ENCODE assay signal across 22 cellular contexts in the genomic region with DNA sequence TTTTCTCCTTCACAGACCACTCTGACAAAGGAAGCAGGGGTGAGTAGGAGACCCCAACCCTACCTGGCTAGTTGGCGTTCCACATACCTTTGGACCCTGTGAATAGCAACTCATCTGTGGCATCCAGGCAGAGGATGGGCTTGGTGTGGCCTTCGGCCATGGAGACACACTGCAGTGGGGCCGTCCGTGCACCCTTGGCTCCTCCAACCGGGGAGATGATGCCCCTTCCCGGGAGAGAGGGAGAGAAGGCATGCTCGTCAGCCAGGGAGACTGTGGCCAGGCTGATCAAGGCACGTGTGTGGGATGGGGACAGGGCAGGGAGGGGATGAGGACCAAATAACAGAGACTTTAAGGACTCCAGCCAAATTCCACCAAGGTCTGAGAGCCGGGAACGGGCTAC. TPM values are rescaled to one million over a fixed set of nuclear protein-coding genes. Genes with fewer than 3 reads are reported as not detected.
DNase-seq lines count a peak whose midpoint lies in the region; ATAC-seq and TF ChIP-seq lines count a peak whose summit lies in the region.
"Had no signal": no experiment of that assay in that cellular context is flagged by ENCODE, and none has a peak within 500 bp of the region (broad histone marks: within the 10 kb centered on the region; RNA-seq: fewer than 3 reads in every experiment).

No MANE protein-coding gene starts in this region.

- H3K4me2 ChIP-seq in trophoblast cell (ENCODE audit: low read length) (no peak overlapping the region), PC-9 (no peak overlapping the region)
- H3K4me2 ChIP-seq: BLaER1, GM23338 had no signal

- H3K14ac ChIP-seq in trophoblast cell (ENCODE audit: low read length), result no peak overlapping the region

- no peak overlapping the region for H4K91ac ChIP-seq in trophoblast cell (ENCODE audit: low read depth, low read length)

- H3K9me3 Mint-ChIP-seq in activated CD8-positive, alpha-beta T cell treated with anti-CD3 and anti-CD28 coated beads, Interleukin-2, amount 10 ng/mL, durations not matched to agents 7 days and 5 days (ENCODE audit: insufficient read depth), result no peaks in the 10 kb centered on the region
- no peaks in the 10 kb centered on the region for H3K9me3 Mint-ChIP-seq in activated CD8-positive, alpha-beta T cell treated with anti-CD3 and anti-CD28 coated beads for 36 hours
- H3K9me3 Mint-ChIP-seq: CD4-positive, alpha-beta T cell had no signal

- POLR2A ChIA-PET in activated CD8-positive, alpha-beta T cell treated with anti-CD3 and anti-CD28 coated beads, Interleukin-2, amount 10 ng/mL, durations not matched to agents 7 days and 5 days (lab: Charles Lee), result no interaction called here
- POLR2A ChIA-PET in activated CD8-positive, alpha-beta T cell treated with anti-CD3 and anti-CD28 coated beads for 36 hours (lab: Charles Lee), result no interaction called here
- POLR2A ChIA-PET in PC-9 (lab: Charles Lee; ENCODE audit: unreplicated experiment), result no interaction called here

- no peak overlapping the region for H3K4ac ChIP-seq in trophoblast cell (ENCODE audit: low read depth, low read length)

- H3K4me1 ChIP-seq in trophoblast cell (ENCODE audit: control insufficient read depth in 1 of 2, insufficient read depth in 2 of 2, low read length in 2 of 2) (no peaks in the 10 kb centered on the region), PC-9 (replicated peaks; ENCODE audit: insufficient read depth) (no peaks in the 10 kb centered on the region)

- H2BK12ac ChIP-seq in trophoblast cell (ENCODE audit: low read length), result no peak overlapping the region

- CTCF ChIA-PET in activated CD8-positive, alpha-beta T cell treated with anti-CD3 and anti-CD28 coated beads, Interleukin-2, amount 10 ng/mL, durations not matched to agents 7 days and 5 days (lab: Charles Lee), result interaction anchor here (0.9 to 6.7 kb wide), 10 partner anchors 9 to 359 kb away, joined by 3 to 130 read pairs (median 12); partner anchors contain the start of gene KIF21B
- CTCF ChIA-PET in activated CD8-positive, alpha-beta T cell treated with anti-CD3 and anti-CD28 coated beads for 36 hours (lab: Charles Lee), result interaction anchor here (1.4 to 13.4 kb wide), 9 partner anchors 10 to 138 kb away, joined by 4 to 363 read pairs (median 20); partner anchors contain the start of gene KIF21B
- CTCF ChIA-PET in PC-9 (lab: Charles Lee), result no interaction called here

- H4K12ac ChIP-seq in trophoblast cell (ENCODE audit: low read depth, low read length), result no peak overlapping the region

- no peak overlapping the region for H2AK5ac ChIP-seq in trophoblast cell (ENCODE audit: low read length)

- no peak overlapping the region for H3K4me3 Mint-ChIP-seq in activated CD8-positive, alpha-beta T cell treated with anti-CD3 and anti-CD28 coated beads, Interleukin-2, amount 10 ng/mL, durations not matched to agents 7 days and 5 days
- no peak overlapping the region for H3K4me3 Mint-ChIP-seq in activated CD8-positive, alpha-beta T cell treated with anti-CD3 and anti-CD28 coated beads for 36 hours
- H3K4me3 Mint-ChIP-seq: B cell; CD4-positive, alpha-beta T cell; CD8-positive, alpha-beta memory T cell; GM23338; H9 had no signal

- H2AFZ ChIP-seq in trophoblast cell (ENCODE audit: insufficient read depth, low read length, poor library complexity) (no peak overlapping the region), PC-9 (no peak overlapping the region)
- H2AFZ ChIP-seq: GM23338 had no signal

- no peaks in the 10 kb centered on the region for H3K9me2 ChIP-seq in PC-9 (ENCODE audit: insufficient read depth)

- H3K27ac Mint-ChIP-seq in activated CD8-positive, alpha-beta T cell treated with anti-CD3 and anti-CD28 coated beads, Interleukin-2, amount 10 ng/mL, durations not matched to agents 7 days and 5 days, result peak overlapping the region; percentile 43
- H3K27ac Mint-ChIP-seq in activated CD8-positive, alpha-beta T cell treated with anti-CD3 and anti-CD28 coated beads for 36 hours, result no peak overlapping the region
- H3K27ac Mint-ChIP-seq: B cell; CD4-positive, alpha-beta T cell; GM23338; H9 had no signal

- no TSS peak for BruUV-seq in PC-9 (replicated peaks; lab: Mats Ljungman, UMichigan)

- no peak overlapping the region for H3K18ac ChIP-seq in trophoblast cell (ENCODE audit: low read length)

- H2BK5ac ChIP-seq in trophoblast cell (ENCODE audit: low read depth, low read length, poor library complexity), result no peak overlapping the region

- DNase-seq in activated CD8-positive, alpha-beta T cell treated with anti-CD3 and anti-CD28 coated beads, Interleukin-2, amount 10 ng/mL, durations not matched to agents 7 days and 5 days, result no peak
- DNase-seq in activated CD8-positive, alpha-beta T cell treated with anti-CD3 and anti-CD28 coated beads for 36 hours, result no peak
- no peak for DNase-seq in WERI-Rb-1
- no peak for DNase-seq in trophoblast cell
- no peak for DNase-seq in PC-9
- DNase-seq in OCI-M1 (lab: John Stamatoyannopoulos, UW), result no peak
- DNase-seq: CD4-positive, alpha-beta T cell; CD8-positive, alpha-beta memory T cell; DMS 273 treated with DMSO at 0.1 percent for 48 hours; DMS79; EL; GDM1; H9 had no signal

- no peak for ATAC-seq in activated CD8-positive, alpha-beta T cell treated with anti-CD3 and anti-CD28 coated beads, Interleukin-2, amount 10 ng/mL, durations not matched to agents 7 days and 5 days
- ATAC-seq in activated CD8-positive, alpha-beta T cell treated with anti-CD3 and anti-CD28 coated beads for 36 hours, result no peak
- no peak for ATAC-seq in GM18498 (IDR thresholded peaks at IDR 0.05; ENCODE audit: unreplicated experiment)
- ATAC-seq: GM12878, GM23338, HCT116 had no signal

- peak overlapping the region; percentile 22 for H3K27ac ChIP-seq in WERI-Rb-1
- H3K27ac ChIP-seq in trophoblast cell (ENCODE audit: low read depth, low read length), result no peak overlapping the region
- H3K27ac ChIP-seq in temporal lobe (ENCODE audit: low read depth, low read length), result peak overlapping the region; percentile 18
- H3K27ac ChIP-seq in PC-9, result no peak overlapping the region
- H3K27ac ChIP-seq: 22Rv1, BLaER1, C4-2B had no signal

- no peaks in the 10 kb centered on the region for H3K4me1 Mint-ChIP-seq in activated CD8-positive, alpha-beta T cell treated with anti-CD3 and anti-CD28 coated beads, Interleukin-2, amount 10 ng/mL, durations not matched to agents 7 days and 5 days (ENCODE audit: low read depth)
- H3K4me1 Mint-ChIP-seq in activated CD8-positive, alpha-beta T cell treated with anti-CD3 and anti-CD28 coated beads for 36 hours (ENCODE audit: low read depth), result no peaks in the 10 kb centered on the region
- H3K4me1 Mint-ChIP-seq: B cell; CD8-positive, alpha-beta memory T cell; GM23338; H9 had no signal

- intact Hi-C loops in activated CD8-positive, alpha-beta T cell treated with anti-CD3 and anti-CD28 coated beads for 36 hours (cut with micrococcal nuclease), result no loop called here
- intact Hi-C loops in PC-9 (cut with micrococcal nuclease; ENCODE audit: unreplicated experiment), result no loop called here

- no CpG with 5 or more reads among the region's 10 CpGs for WGBS in trophoblast cell (ENCODE audit: extremely low coverage, insufficient coverage, insufficient read length)

- H3K36me3 ChIP-seq in WERI-Rb-1, result peaks cover 98% of the 10 kb centered on the region
- H3K36me3 ChIP-seq in trophoblast cell (ENCODE audit: control insufficient read depth in 1 of 2, insufficient read depth in 2 of 2, low read length in 2 of 2), result no peaks in the 10 kb centered on the region
- no peaks in the 10 kb centered on the region for H3K36me3 ChIP-seq in PC-9 (ENCODE audit: low read depth)

- H3K36me3 Mint-ChIP-seq in activated CD8-positive, alpha-beta T cell treated with anti-CD3 and anti-CD28 coated beads, Interleukin-2, amount 10 ng/mL, durations not matched to agents 7 days and 5 days (ENCODE audit: low read depth), result peaks cover 78% of the 10 kb centered on the region
- H3K36me3 Mint-ChIP-seq in activated CD8-positive, alpha-beta T cell treated with anti-CD3 and anti-CD28 coated beads for 36 hours (ENCODE audit: low read depth), result peaks cover 67% of the 10 kb centered on the region

- TF ChIP-seq CTCF in activated CD8-positive, alpha-beta T cell treated with anti-CD3 and anti-CD28 coated beads for 36 hours (IDR thresholded peaks at IDR 0.05), result no peak
- TF ChIP-seq CTCF in WERI-Rb-1 (IDR thresholded peaks at IDR 0.05; ENCODE audit: low read depth, low read length) (no peak), PC-9 (conservative IDR thresholded peaks at IDR 0.05) (no peak)

- H3K9me3 ChIP-seq in WERI-Rb-1 (ENCODE audit: severe bottlenecking), result no peaks in the 10 kb centered on the region
- peaks cover 5% of the 10 kb centered on the region for H3K9me3 ChIP-seq in trophoblast cell (ENCODE audit: insufficient read depth, low read depth, low read length)
- H3K9me3 ChIP-seq in PC-9 (ENCODE audit: insufficient read depth, low read depth), result no peaks in the 10 kb centered on the region

- H4K20me1 ChIP-seq in PC-9 (ENCODE audit: insufficient read depth), result no peaks in the 10 kb centered on the region

- H3K27me3 Mint-ChIP-seq in activated CD8-positive, alpha-beta T cell treated with anti-CD3 and anti-CD28 coated beads, Interleukin-2, amount 10 ng/mL, durations not matched to agents 7 days and 5 days (ENCODE audit: low read depth), result no peaks in the 10 kb centered on the region
- no peaks in the 10 kb centered on the region for H3K27me3 Mint-ChIP-seq in activated CD8-positive, alpha-beta T cell treated with anti-CD3 and anti-CD28 coated beads for 36 hours
- H3K27me3 Mint-ChIP-seq: B cell; CD4-positive, alpha-beta T cell; CD8-positive, alpha-beta memory T cell had no signal

- H3K79me2 ChIP-seq in trophoblast cell (ENCODE audit: control insufficient read depth, insufficient read depth, low read length, poor library complexity) (no peaks in the 10 kb centered on the region), PC-9 (ENCODE audit: low read depth) (no peaks in the 10 kb centered on the region)

- no peak overlapping the region for H2BK120ac ChIP-seq in trophoblast cell (ENCODE audit: insufficient read depth, low read length, poor library complexity)

- no peak overlapping the region for H3K23ac ChIP-seq in trophoblast cell (ENCODE audit: low read length)

- no peaks in the 10 kb centered on the region for H3F3A ChIP-seq in PC-9 (ENCODE audit: insufficient read depth, low read depth)

- H3K79me1 ChIP-seq in trophoblast cell (ENCODE audit: low read length), result no peaks in the 10 kb centered on the region

- H3K27me3 ChIP-seq in WERI-Rb-1 (ENCODE audit: insufficient read depth, low read depth, severe bottlenecking) (no peaks in the 10 kb centered on the region), trophoblast cell (ENCODE audit: insufficient read depth, low read length) (no peaks in the 10 kb centered on the region), PC-9 (ENCODE audit: insufficient read depth, low read depth) (no peaks in the 10 kb centered on the region)
- H3K27me3 ChIP-seq: BLaER1 had no signal

- H3K4me3 ChIP-seq in WERI-Rb-1 (ENCODE audit: low read depth, low read length) (no peak overlapping the region), trophoblast cell (ENCODE audit: low read depth, low read length) (peak overlapping the region; percentile 43), PC-9 (no peak overlapping the region)
- H3K4me3 ChIP-seq: BLaER1, GM12878, GM23338 had no signal

- H4K8ac ChIP-seq in trophoblast cell (ENCODE audit: low read depth, low read length), result no peak overlapping the region

- no peak overlapping the region for H3K9ac ChIP-seq in trophoblast cell (ENCODE audit: low read length)
- H3K9ac ChIP-seq: BLaER1 had no signal

RNA-seq across cellular contexts. Expression of gene KIF21B, which starts 42.6 kb away (rescaled TPM):
- total RNA-seq in activated CD8-positive, alpha-beta T cell treated with anti-CD3 and anti-CD28 coated beads, Interleukin-2, amount 10 ng/mL, durations not matched to agents 7 days and 5 days, result 100 to 1,000 TPM; 158 to 162 TPM
- 10 to 100 TPM; 93.5 to 94.0 TPM for total RNA-seq in activated CD8-positive, alpha-beta T cell treated with anti-CD3 and anti-CD28 coated beads for 36 hours
- polyA plus RNA-seq in trophoblast cell (2013), result 0.44 and 0.56 TPM in 2 replicates
- total RNA-seq in temporal lobe (178 TPM), PC-9 (2021) (1.9 and 3.7 TPM in 2 replicates)

Comparison
In these comparisons a context has a peak if more than half of its experiments do, and no peak if none do; other contexts are left out.
1. H3K27ac ChIP-seq: peak in WERI-Rb-1 (single experiment) and temporal lobe (single experiment); none in trophoblast cell (single experiment) and PC-9 (single experiment).
2. RNA of gene KIF21B, which starts 42.6 kb away (total RNA-seq): 178 TPM in temporal lobe (single experiment), 158 to 162 TPM in activated CD8-positive, alpha-beta T cell treated with anti-CD3 and anti-CD28 coated beads, Interleukin-2, amount 10 ng/mL, durations not matched to agents 7 days and 5 days and 93.5 to 94.0 TPM in activated CD8-positive, alpha-beta T cell treated with anti-CD3 and anti-CD28 coated beads for 36 hours; 1.9 to 3.7 TPM in PC-9; every median in the first group is over 10 times any median in the second.